19 cellular contexts compared by ENCODE assay signal in genomic region chrX:31190221-31190975, GRCh38.
DNase-seq lines count a peak whose midpoint lies in the region.
"Had no signal": no experiment of that assay in that cellular context is flagged by ENCODE, and none has a peak within 500 bp of the region (broad histone marks: within the 10 kb centered on the region; RNA-seq: fewer than 3 reads in every experiment).

No MANE protein-coding gene starts in this region.

- no peak overlapping the region for H3K4ac ChIP-seq in mesenchymal stem cell (ENCODE audit: low read depth in 1 of 2, low read length in 2 of 2)

- H3K23ac ChIP-seq in mesenchymal stem cell (ENCODE audit: low read length in 2 of 2), result no peak overlapping the region

- no peaks in the 10 kb centered on the region for H3K9me3 ChIP-seq in mesenchymal stem cell (ENCODE audit: control insufficient read depth, low read length)
- H3K9me3 ChIP-seq: A549 had no signal

- no peak overlapping the region for H2BK120ac ChIP-seq in mesenchymal stem cell (ENCODE audit: low read depth, low read length)

- H2BK12ac ChIP-seq in mesenchymal stem cell (ENCODE audit: low read length in 2 of 2), result no peak overlapping the region

- H3K36me3 ChIP-seq in mesenchymal stem cell (ENCODE audit: control insufficient read depth in 1 of 2, insufficient read depth in 2 of 2, low read depth in 1 of 2, low read length in 2 of 2), result no peaks in the 10 kb centered on the region

- H2AK5ac ChIP-seq in mesenchymal stem cell (ENCODE audit: low read length, severe bottlenecking), result no peak overlapping the region

- H3K27ac ChIP-seq in mesenchymal stem cell (ENCODE audit: low read length, poor library complexity, severe bottlenecking), result no peak overlapping the region
- H3K27ac ChIP-seq: 22Rv1, A549, C4-2B, HL-60 had no signal

- no peak overlapping the region for H3K4me2 ChIP-seq in mesenchymal stem cell (ENCODE audit: low read length, poor library complexity, severe bottlenecking)
- H3K4me2 ChIP-seq: A549, GM23338 had no signal

- H2BK15ac ChIP-seq in mesenchymal stem cell (ENCODE audit: low read depth, poor library complexity, severe bottlenecking), result no peak overlapping the region

- H3K18ac ChIP-seq in mesenchymal stem cell (ENCODE audit: low read depth in 1 of 2, low read length in 2 of 2), result no peak overlapping the region

- no peak overlapping the region for H3K4me3 ChIP-seq in mesenchymal stem cell (ENCODE audit: insufficient read depth in 1 of 2, low read depth in 1 of 2, low read length in 2 of 2)
- H3K4me3 ChIP-seq: A549, GM23338 had no signal

- WGBS in mesenchymal stem cell, result 89% methylated on average over 4 of the region's 11 CpGs

- peak overlapping the region; percentile 66 for H2BK5ac ChIP-seq in mesenchymal stem cell (ENCODE audit: low read depth, low read length, poor library complexity, severe bottlenecking)

- DNase-seq in NCI-H82 (lab: John Stamatoyannopoulos, UW) (peak; percentile 3), NCI-H82 treated with DMSO at 0.1 percent for 48 hours (lab: John Stamatoyannopoulos, UW; ENCODE audit: unreplicated experiment) (no peak), fibroblast of peridontal ligament (ENCODE audit: extremely low read depth) (peak; percentile 16), mesenchymal stem cell (no peak), SHP77 (lab: John Stamatoyannopoulos, UW) (no peak), COLO668 (lab: John Stamatoyannopoulos, UW; ENCODE audit: unreplicated experiment) (no peak), HuH-7 (ENCODE audit: low spot score) (no peak)
- DNase-seq: AML-193; Calu3; CD4-positive, alpha-beta memory T cell; DMS79 treated with DMSO at 0.1 percent for 48 hours; GF-D8; HCEC 1CT; IMR-90 had no signal

- H3K79me1 ChIP-seq in mesenchymal stem cell (replicated peaks; ENCODE audit: low read length, poor library complexity, severe bottlenecking), result no peaks in the 10 kb centered on the region

- H2AFZ ChIP-seq in mesenchymal stem cell (ENCODE audit: low read depth, low read length), result no peak overlapping the region
- H2AFZ ChIP-seq: GM23338 had no signal

- no peak overlapping the region for H4K91ac ChIP-seq in mesenchymal stem cell (ENCODE audit: low read length)

- no peak overlapping the region for H4K8ac ChIP-seq in mesenchymal stem cell (ENCODE audit: low read length)

- no peak overlapping the region for H3K9ac ChIP-seq in mesenchymal stem cell (ENCODE audit: low read length)

- no peaks in the 10 kb centered on the region for H3K4me1 ChIP-seq in mesenchymal stem cell (ENCODE audit: control insufficient read depth, insufficient read depth, low read depth, low read length)
- H3K4me1 ChIP-seq: A549 had no signal

- H3K14ac ChIP-seq in mesenchymal stem cell (ENCODE audit: low read length in 2 of 2), result no peak overlapping the region

- no peaks in the 10 kb centered on the region for H3K27me3 ChIP-seq in mesenchymal stem cell (ENCODE audit: control insufficient read depth in 1 of 2, insufficient read depth in 1 of 2, low read length in 2 of 2)

Comparison
In these comparisons a context has a peak if more than half of its experiments do, and no peak if none do; other contexts are left out.
1. DNase-seq: peak in NCI-H82 (single experiment) and fibroblast of peridontal ligament (single experiment); none in NCI-H82 treated with DMSO at 0.1 percent for 48 hours (single experiment), mesenchymal stem cell (single experiment), SHP77 (0 of 2), COLO668 (single experiment) and HuH-7 (single experiment).